10 cellular contexts compared by ENCODE assay signal in genomic region chr13:37869506-37869755, GRCh38. TPM values are rescaled to one million over a fixed set of nuclear protein-coding genes. Genes with fewer than 3 reads are reported as not detected.
DNase-seq lines count a peak whose midpoint lies in the region; FAIRE-seq and TF ChIP-seq lines count a peak whose summit lies in the region.
"Had no signal": no experiment of that assay in that cellular context is flagged by ENCODE, and none has a peak within 500 bp of the region (broad histone marks: within the 10 kb centered on the region; RNA-seq: fewer than 3 reads in every experiment).

No MANE protein-coding gene starts in this region.

- H3K9me3 Mint-ChIP-seq in immature natural killer cell: peaks cover 4 to 22% (median 8%) of the 10 kb centered on the region in 6 donors

- no peak for FAIRE-seq in frontal cortex (lab: Jason Lieb, UNC)

- peak overlapping the region; percentile 92 for H3K56ac ChIP-seq in mesendoderm (ENCODE audit: low read length)

- no peak overlapping the region for H4K8ac ChIP-seq in mesendoderm (ENCODE audit: low read depth, low read length)

- no peak overlapping the region for H3K23ac ChIP-seq in mesendoderm (ENCODE audit: low read length)

- H3K27ac ChIP-seq in mesendoderm (ENCODE audit: low read depth, low read length) (peak overlapping the region; percentile 35), tibial artery (peak overlapping the region; percentile 55 to 72)
- H3K27ac ChIP-seq: HL-60, SK-N-MC had no signal

- no peak overlapping the region for H2AK5ac ChIP-seq in mesendoderm (ENCODE audit: low read length)

- H3K27me3 Mint-ChIP-seq in immature natural killer cell (ENCODE audit: low read depth in 3 of 3): peaks cover 4 to 8% (median 8%) of the 10 kb centered on the region in 3 donors

- no peak overlapping the region for H2BK120ac ChIP-seq in mesendoderm (ENCODE audit: low read depth, low read length)

- no peaks in the 10 kb centered on the region for H3K79me2 ChIP-seq in mesendoderm (ENCODE audit: control insufficient read depth, insufficient read depth, low read length)

- H3K9ac ChIP-seq in mesendoderm (ENCODE audit: low read length): peak overlapping the region; percentile 73

- no peak overlapping the region for H3K27ac Mint-ChIP-seq in immature natural killer cell

- no peak overlapping the region for H3K4me3 Mint-ChIP-seq in immature natural killer cell

- no peaks in the 10 kb centered on the region for H3K9me3 ChIP-seq in tibial artery

- peak; percentile 56 for DNase-seq in NCI-H748 (lab: John Stamatoyannopoulos, UW; ENCODE audit: unreplicated experiment)
- no peak for DNase-seq in NCI-H748 treated with DMSO at 0.1 percent for 48 hours (lab: John Stamatoyannopoulos, UW)
- peak; percentile 73 for DNase-seq in ecto neural progenitor cell (ENCODE audit: low spot score)
- DNase-seq in mesendoderm: peak; percentile 62
- DNase-seq in tibial artery: no peak
- no peak for DNase-seq in activated CD4-positive, alpha-beta T cell treated with anti-CD3 and anti-CD28 coated beads for 48 hours
- no peak for DNase-seq in immature natural killer cell
- no peak for DNase-seq in frontal cortex (ENCODE audit: low spot score in 2 of 2)

- no peaks in the 10 kb centered on the region for H3K36me3 Mint-ChIP-seq in immature natural killer cell

- H3K4me1 Mint-ChIP-seq in immature natural killer cell: no peaks in the 10 kb centered on the region

- H3K4ac ChIP-seq in mesendoderm (ENCODE audit: low read depth, low read length): no peak overlapping the region

- intact Hi-C loops in tibial artery (cut with DNase I; ENCODE audit: low total_unique reads): no loop called here

- H2BK15ac ChIP-seq in mesendoderm (replicated peaks; ENCODE audit: low read depth): no peak overlapping the region

- no peaks in the 10 kb centered on the region for H3K79me1 ChIP-seq in mesendoderm (ENCODE audit: low read length)

- peak overlapping the region; percentile 77 for H3K18ac ChIP-seq in mesendoderm (ENCODE audit: low read length)

- no peaks in the 10 kb centered on the region for H3K27me3 ChIP-seq in mesendoderm (ENCODE audit: insufficient read depth, low read length, poor library complexity)
- no peaks in the 10 kb centered on the region for H3K27me3 ChIP-seq in tibial artery

- peak overlapping the region; percentile 63 for H3K4me3 ChIP-seq in mesendoderm (ENCODE audit: low read length)
- peak overlapping the region; percentile 74 to 75 for H3K4me3 ChIP-seq in tibial artery
- H3K4me3 ChIP-seq: SK-N-MC had no signal

- no peak overlapping the region for H4K5ac ChIP-seq in mesendoderm (ENCODE audit: low read length)

- no peak overlapping the region for H2BK5ac ChIP-seq in mesendoderm (ENCODE audit: low read length)

- H3K4me1 ChIP-seq in mesendoderm (ENCODE audit: control insufficient read depth, low read depth, low read length) (peaks cover 2% of the 10 kb centered on the region), tibial artery (peaks cover 0 to 19% (median 8%) of the 10 kb centered on the region in 4 donors)

- H3K4me2 ChIP-seq in mesendoderm (ENCODE audit: low read length): peak overlapping the region; percentile 97

- H3K36me3 ChIP-seq in mesendoderm (ENCODE audit: control insufficient read depth, insufficient read depth, low read length) (no peaks in the 10 kb centered on the region), tibial artery (no peaks in the 10 kb centered on the region)

- WGBS in mesendoderm (ENCODE audit: extremely low coverage, insufficient coverage, low lambda C conversion rate): no CpG with 5 or more reads among the region's 19 CpGs

- no peak for TF ChIP-seq CTCF in tibial artery (IDR thresholded peaks at IDR 0.05)

RNA-seq across cellular contexts. Expression of gene TRPC4, which starts 0.1 kb away (rescaled TPM):
- 6.1 TPM for polyA plus RNA-seq in mesendoderm (2013, experiment 1 of 2)
- polyA plus RNA-seq in mesendoderm (2013, experiment 2 of 2): 5.9 TPM
- not detected for polyA plus RNA-seq in immature natural killer cell
- 14.7 TPM for total RNA-seq in frontal cortex

Comparison
In these comparisons a context has a peak if more than half of its experiments do, and no peak if none do; other contexts are left out.
1. DNase-seq: peak in NCI-H748 (single experiment), ecto neural progenitor cell (single experiment) and mesendoderm (single experiment); none in NCI-H748 treated with DMSO at 0.1 percent for 48 hours (single experiment), tibial artery (0 of 2), activated CD4-positive, alpha-beta T cell treated with anti-CD3 and anti-CD28 coated beads for 48 hours (single experiment), immature natural killer cell (0 of 3) and frontal cortex (0 of 2).